In genomic region chr7:46145412-46145811, GRCh38 we compare ENCODE assay signal across 10 cellular contexts.
DNase-seq lines count a peak whose midpoint lies in the region; ATAC-seq, FAIRE-seq and TF ChIP-seq lines count a peak whose summit lies in the region.
"Had no signal": no experiment of that assay in that cellular context is flagged by ENCODE, and none has a peak within 500 bp of the region (broad histone marks: within the 10 kb centered on the region; RNA-seq: fewer than 3 reads in every experiment).

No MANE protein-coding gene starts in this region.

- BruUV-seq in HepG2 (replicated peaks; lab: Mats Ljungman, UMichigan) = no TSS peak

- TF ChIP-seq EP300 in HepG2 (IDR thresholded peaks at IDR 0.05; ENCODE audit: low read depth in 2 of 2, low read length in 2 of 2) (no peak), HepG2 (CRISPR knock-in tag; IDR thresholded peaks at IDR 0.05; ENCODE audit: borderline replicate concordance) (no peak)

- no peaks in the 10 kb centered on the region for H3K27me3 ChIP-seq in ACC112 (ENCODE audit: insufficient read depth, low read length)
- H3K27me3 ChIP-seq in HUES6 (ENCODE audit: control insufficient read depth, insufficient read depth, low read length) = no peaks in the 10 kb centered on the region
- H3K27me3 ChIP-seq in HepG2 (ENCODE audit: control insufficient read depth in 1 of 2, insufficient read depth in 2 of 2, low read length in 2 of 2) = no peaks in the 10 kb centered on the region

- peak overlapping the region; percentile 37 for H3K9ac ChIP-seq in HUES6 (ENCODE audit: low read length)
- H3K9ac ChIP-seq in HepG2 (ENCODE audit: insufficient read depth, low read depth, low read length) = no peak overlapping the region

- H3K79me2 ChIP-seq in ACC112 (ENCODE audit: control insufficient read depth, insufficient read depth, low read length, unreplicated experiment) = no peaks in the 10 kb centered on the region
- no peaks in the 10 kb centered on the region for H3K79me2 ChIP-seq in HepG2 (ENCODE audit: insufficient read depth, low read length)

- POLR2A ChIA-PET in HepG2 (lab: Yijun Ruan, JAX) = no interaction called here

- peak; percentile 90 for ATAC-seq in HepG2
- no peak for ATAC-seq in GM19463 (IDR thresholded peaks at IDR 0.05; ENCODE audit: unreplicated experiment)
- ATAC-seq: activated T-cell treated with anti-CD3 and anti-CD28 coated beads, Interleukin-2, amount 50 U/mL, for 72 hours had no signal

- CTCF ChIA-PET in HepG2 (lab: Yijun Ruan, JAX; ENCODE audit: low intra/inter-chr PET ratio, low total read pairs) = no interaction called here

- no peaks in the 10 kb centered on the region for H3K9me3 ChIP-seq in HUES6 (ENCODE audit: control insufficient read depth, insufficient read depth, low read depth, low read length)
- H3K9me3 ChIP-seq in HepG2 (ENCODE audit: low read length) = no peaks in the 10 kb centered on the region

- H3K36me3 ChIP-seq in ACC112 (ENCODE audit: insufficient read depth, low read length) (no peaks in the 10 kb centered on the region), HUES6 (ENCODE audit: control insufficient read depth, insufficient read depth, low read length) (no peaks in the 10 kb centered on the region), HepG2 (replicated peaks in 1 of 2; ENCODE audit: control insufficient read depth in 1 of 2, insufficient read depth in 2 of 2, low read length in 2 of 2) (no peaks in the 10 kb centered on the region)

- DNase-seq in cardiac fibroblast (ENCODE audit: low read depth in 2 of 2) (peak; percentile 98 to 99), HepG2 (ENCODE audit: low spot score) (peak; percentile 73), NCI-H2107 (lab: John Stamatoyannopoulos, UW) (no peak), ureter (ENCODE audit: low spot score) (no peak), NK-92 (lab: John Stamatoyannopoulos, UW; ENCODE audit: unreplicated experiment) (no peak)
- DNase-seq: activated T-cell treated with anti-CD3 and anti-CD28 coated beads, Interleukin-2, amount 50 U/mL, for 72 hours had no signal

- no peak overlapping the region for H2AFZ ChIP-seq in ACC112 (ENCODE audit: low read length, unreplicated experiment)
- H2AFZ ChIP-seq in HepG2 (ENCODE audit: low read length) = no peak overlapping the region

- TF ChIP-seq POLR2A in HepG2 (IDR thresholded peaks at IDR 0.05; ENCODE audit: insufficient read depth in 1 of 2, low read depth in 2 of 2, low read length in 2 of 2) = no peak

- H3K4me1 ChIP-seq in ACC112 (ENCODE audit: control insufficient read depth, insufficient read depth, low read length, unreplicated experiment) (peaks cover 29% of the 10 kb centered on the region), HUES6 (ENCODE audit: control insufficient read depth, insufficient read depth, low read length) (peaks cover 14% of the 10 kb centered on the region), HepG2 (ENCODE audit: insufficient read depth, low read length) (peaks cover 31% of the 10 kb centered on the region)

- H3K27ac ChIP-seq in ACC112 (ENCODE audit: low read depth, low read length) (peak overlapping the region; percentile 61), HUES6 (ENCODE audit: low read depth, low read length) (peak overlapping the region; percentile 69; the same call in 1 of the 2 replicates), HepG2 (ENCODE audit: extremely low read length, insufficient read depth, low read length) (no peak overlapping the region)
- H3K27ac ChIP-seq: HL-60 had no signal

- no peak for TF ChIP-seq CTCF in cardiac fibroblast (IDR thresholded peaks at IDR 0.05; ENCODE audit: low read depth, low read length)
- no peak for TF ChIP-seq CTCF in HepG2 (CRISPR knock-in tag; IDR thresholded peaks at IDR 0.05)

- intact Hi-C loops in HepG2 (cut with micrococcal nuclease; ENCODE audit: unreplicated experiment) = no loop called here

- H3K4me3 ChIP-seq in ACC112 (ENCODE audit: low read depth, low read length) = no peak overlapping the region
- H3K4me3 ChIP-seq in HUES6 (ENCODE audit: low read depth, low read length) = no peak overlapping the region
- no peak overlapping the region for H3K4me3 ChIP-seq in cardiac fibroblast (replicated peaks in 1 of 2; ENCODE audit: low read depth in 2 of 2, low read length in 2 of 2)
- no peak overlapping the region for H3K4me3 ChIP-seq in HepG2 (replicated peaks in 1 of 3; ENCODE audit: insufficient read depth in 1 of 3, low read depth in 2 of 3, low read length in 3 of 3)

- in situ Hi-C loops in HepG2 (cut with HindIII; ENCODE audit: extremely low pct_ligation_motif_present, low pct_unique_long_range_greater_than_20kb) = no loop called here

- FAIRE-seq in HepG2 (lab: Jason Lieb, UNC) = no peak

- H4K20me1 ChIP-seq in HepG2 (ENCODE audit: insufficient read depth, low read length) = no peaks in the 10 kb centered on the region

- H3K4me2 ChIP-seq in HepG2 (ENCODE audit: low read depth, low read length) = 0 out of 2 replicates have a peak overlapping the region, but pooled peaks have one; percentile 12

- no peak for TF ChIP-seq RAD21 in HepG2 (CRISPR knock-in tag; IDR thresholded peaks at IDR 0.05)

- 0% methylated on average over 2 of the region's 2 CpGs for WGBS in HepG2 (ENCODE audit: low lambda C conversion rate)

TF ChIP-seq in HepG2, 621 proteins besides CTCF, POLR2A, EP300 and RAD21 (continues in another document):
- no peak for TF ChIP-seq FOXM1 (CRISPR knock-in tag; IDR thresholded peaks at IDR 0.05)
- no peak for TF ChIP-seq DMTF1 (CRISPR knock-in tag; IDR thresholded peaks at IDR 0.05)
- TF ChIP-seq MED13 (CRISPR knock-in tag; IDR thresholded peaks at IDR 0.05) = no peak
- TF ChIP-seq ZNF546 (CRISPR knock-in tag; conservative IDR thresholded peaks at IDR 0.05) = no peak
- TF ChIP-seq PITX1 (CRISPR knock-in tag; IDR thresholded peaks at IDR 0.05) = no peak
- no peak for TF ChIP-seq FOXA1 (IDR thresholded peaks at IDR 0.05)
- no peak for TF ChIP-seq FOXA1 (CRISPR knock-in tag; IDR thresholded peaks at IDR 0.05)
- no peak for TF ChIP-seq FOXA3 (CRISPR knock-in tag; IDR thresholded peaks at IDR 0.05)
- no peak for TF ChIP-seq ZNF513 (CRISPR knock-in tag; conservative IDR thresholded peaks at IDR 0.05)
- no peak for TF ChIP-seq MLXIP (CRISPR knock-in tag; IDR thresholded peaks at IDR 0.05; ENCODE audit: borderline replicate concordance)
- TF ChIP-seq HMG20A (CRISPR knock-in tag; IDR thresholded peaks at IDR 0.05; ENCODE audit: borderline replicate concordance) = 0 out of 2 replicates have a peak, but pooled peaks have one; percentile 22
- no peak for TF ChIP-seq DR1 (CRISPR knock-in tag; IDR thresholded peaks at IDR 0.05)
- TF ChIP-seq SALL1 (CRISPR knock-in tag; IDR thresholded peaks at IDR 0.05) = peak; percentile 47; the same call in 1 of the 2 replicates
- TF ChIP-seq ZFX (CRISPR knock-in tag; IDR thresholded peaks at IDR 0.05; ENCODE audit: low read depth) = no peak
- TF ChIP-seq ZNF564 (CRISPR knock-in tag; IDR thresholded peaks at IDR 0.05) = no peak
- TF ChIP-seq RARA (CRISPR knock-in tag; IDR thresholded peaks at IDR 0.05) = peak; percentile 36; the same call in 1 of the 2 replicates
- no peak for TF ChIP-seq ZNF558 (CRISPR knock-in tag; IDR thresholded peaks at IDR 0.05; ENCODE audit: borderline replicate concordance)

Comparison
In these comparisons a context has a peak if more than half of its experiments do, and no peak if none do; other contexts are left out.
1. DNase-seq: peak in cardiac fibroblast (2 of 2) and HepG2 (single experiment); none in NCI-H2107 (single experiment), ureter (single experiment) and NK-92 (single experiment).